ENCODE assay signal across 12 cellular contexts in genomic region chr2:175817200-175817599, GRCh38.
DNase-seq lines count a peak whose midpoint lies in the region; ATAC-seq and TF ChIP-seq lines count a peak whose summit lies in the region.
"Had no signal": no experiment of that assay in that cellular context is flagged by ENCODE, and none has a peak within 500 bp of the region (broad histone marks: within the 10 kb centered on the region; RNA-seq: fewer than 3 reads in every experiment).

No MANE protein-coding gene starts in this region.

- H3K36me3 ChIP-seq in RWPE2 (ENCODE audit: low read depth), result no peaks in the 10 kb centered on the region

- H3K4me3 ChIP-seq in RWPE2 (ENCODE audit: severe bottlenecking), result no peak overlapping the region
- H3K4me3 ChIP-seq: A549 had no signal

- H3K9me3 ChIP-seq in RWPE2 (ENCODE audit: severe bottlenecking), result peaks cover 3% of the 10 kb centered on the region
- H3K9me3 ChIP-seq: A549 had no signal

- DNase-seq in HPDE6-E6E7 (ENCODE audit: extremely low spot score) (peak; percentile 14), RWPE2 (ENCODE audit: low spot score) (no peak), foreskin keratinocyte (peak; percentile 76 to 77), ureter (ENCODE audit: low spot score) (no peak), AG08396 (ENCODE audit: low spot score) (no peak), HuH-7.5 (ENCODE audit: low spot score) (no peak)
- DNase-seq: CD8-positive, alpha-beta T cell; COR-L47; DND-41; GF-D8 had no signal

- H3K27ac ChIP-seq in RWPE2 (ENCODE audit: poor library complexity, severe bottlenecking), result peak overlapping the region; percentile 20
- H3K27ac ChIP-seq in foreskin keratinocyte, result peak overlapping the region; percentile 1
- H3K27ac ChIP-seq: A549, HL-60 had no signal

- TF ChIP-seq CTCF in RWPE2 (IDR thresholded peaks at IDR 0.05; ENCODE audit: poor library complexity, severe bottlenecking), result no peak
- TF ChIP-seq CTCF in foreskin keratinocyte (conservative IDR thresholded peaks at IDR 0.05), result no peak

- ATAC-seq in RWPE2 (ENCODE audit: low read depth), result peak; percentile 52; the same call in 1 of the 3 replicates
- ATAC-seq in foreskin keratinocyte, result peak; percentile 55
- ATAC-seq: A549; CD8-positive, alpha-beta T cell had no signal

- peaks cover 8% of the 10 kb centered on the region for H3K4me1 ChIP-seq in RWPE2 (ENCODE audit: insufficient read depth, poor library complexity, severe bottlenecking)
- peaks cover 18% of the 10 kb centered on the region for H3K4me1 ChIP-seq in foreskin keratinocyte
- H3K4me1 ChIP-seq: A549 had no signal

- H3K27me3 ChIP-seq in RWPE2 (ENCODE audit: insufficient read depth, poor library complexity, severe bottlenecking) (no peaks in the 10 kb centered on the region), foreskin keratinocyte (no peaks in the 10 kb centered on the region)

Comparison
In these comparisons a context has a peak if more than half of its experiments do, and no peak if none do; other contexts are left out.
1. DNase-seq: peak in HPDE6-E6E7 (single experiment) and foreskin keratinocyte (2 of 2); none in RWPE2 (single experiment), ureter (single experiment), AG08396 (single experiment) and HuH-7.5 (single experiment).